ENCODE assay signal across 16 cellular contexts in the genomic region with DNA sequence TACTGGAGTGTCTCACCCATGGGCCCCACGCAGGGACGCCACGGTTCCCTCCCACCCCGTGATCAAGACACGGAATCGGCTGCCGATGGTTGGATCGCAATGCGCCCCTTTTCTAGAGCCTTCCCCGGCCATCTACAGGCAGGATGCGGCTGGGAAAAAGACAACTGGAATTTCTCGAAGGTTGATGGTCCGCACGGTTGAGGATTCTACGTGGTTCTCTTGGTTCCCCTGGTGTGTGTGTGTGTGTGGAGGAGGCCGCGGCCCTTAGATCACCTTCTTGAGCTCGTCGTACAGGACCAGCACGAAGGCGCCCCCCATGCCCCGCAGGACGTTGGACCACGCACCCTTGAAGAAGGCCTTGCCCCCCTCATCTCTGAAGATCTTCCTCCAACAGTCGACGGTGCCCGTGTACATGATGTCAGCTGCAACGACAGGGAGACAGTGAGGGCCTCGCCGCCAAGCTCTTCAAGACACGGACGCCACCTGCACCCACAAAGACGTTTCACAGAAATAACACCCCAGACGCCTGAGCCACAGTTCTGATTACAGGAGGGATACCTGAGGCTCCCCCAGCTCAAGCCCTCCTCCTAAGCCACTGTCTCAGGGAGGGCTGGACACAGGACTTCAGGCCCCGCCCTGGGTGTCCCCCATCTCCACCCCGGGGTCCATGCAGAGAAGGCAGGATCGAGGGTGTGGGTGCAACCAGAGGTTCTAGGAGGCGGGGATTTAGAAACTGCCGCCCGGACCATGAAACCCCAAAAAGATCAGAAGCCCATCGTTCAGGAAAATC. TPM values are rescaled to one million over a fixed set of nuclear protein-coding genes. Genes with fewer than 3 reads are reported as not detected.
DNase-seq lines count a peak whose midpoint lies in the region; ATAC-seq and TF ChIP-seq lines count a peak whose summit lies in the region.
"Had no signal": no experiment of that assay in that cellular context is flagged by ENCODE, and none has a peak within 500 bp of the region (broad histone marks: within the 10 kb centered on the region; RNA-seq: fewer than 3 reads in every experiment).

No MANE protein-coding gene starts in this region.

- TF ChIP-seq CTCF in PC-3 (conservative IDR thresholded peaks at IDR 0.05; ENCODE audit: low read depth, low read length), result no peak
- no peak for TF ChIP-seq CTCF in glutamatergic neuron (IDR thresholded peaks at IDR 0.05; ENCODE audit: partially characterized antibody, unreplicated experiment)

- H3K79me2 ChIP-seq in PC-3 (ENCODE audit: low read length), result peaks cover 39% of the 10 kb centered on the region

- H3K27me3 Mint-ChIP-seq in activated T-cell treated with anti-CD3 and anti-CD28 coated beads, Interleukin-2, amount 50 U/mL, for 72 hours (ENCODE audit: low read depth), result no peaks in the 10 kb centered on the region
- no peaks in the 10 kb centered on the region for H3K27me3 Mint-ChIP-seq in glutamatergic neuron (ENCODE audit: unreplicated experiment)

- no peak for ATAC-seq in activated T-cell treated with anti-CD3 and anti-CD28 coated beads, Interleukin-2, amount 50 U/mL, for 72 hours (replicated peaks in 1 of 2)
- ATAC-seq in PC-3, result no peak
- no peak for ATAC-seq in stimulated activated effector memory CD8-positive, alpha-beta T cell treated with anti-CD3 and anti-CD28 coated beads, Interleukin-12 subunit alpha, Interleukin-12 subunit beta, amount 100 ng/mL, for 72 hours
- ATAC-seq in GM18858 (IDR thresholded peaks at IDR 0.05; ENCODE audit: unreplicated experiment), result no peak

- H3K27ac ChIP-seq in PC-3 (ENCODE audit: low read length), result no peak overlapping the region

- peaks cover 6% of the 10 kb centered on the region; the same call in 1 of the 2 replicates for H3K4me1 ChIP-seq in PC-3 (ENCODE audit: insufficient read depth, low read length)

- peaks cover 57% of the 10 kb centered on the region for H3K36me3 ChIP-seq in PC-3 (ENCODE audit: low read depth, low read length)

- TSS peak; percentile 1 for BruUV-seq in PC-3 (replicated peaks; lab: Mats Ljungman, UMichigan)

- intact Hi-C loops in PC-3 (cut with micrococcal nuclease), result no loop called here

- H3K4me3 ChIP-seq in PC-3 (ENCODE audit: low read length), result no peak overlapping the region
- H3K4me3 ChIP-seq: lung had no signal

- H3K4me2 ChIP-seq in PC-3 (ENCODE audit: low read length), result no peak overlapping the region

- no peaks in the 10 kb centered on the region for H3K27me3 ChIP-seq in PC-3 (ENCODE audit: low read length)

- POLR2A ChIA-PET in PC-3 (lab: Charles Lee; ENCODE audit: unreplicated experiment), result no interaction called here

- H3F3A ChIP-seq in PC-3 (ENCODE audit: low read length, unreplicated experiment), result no peaks in the 10 kb centered on the region

- peaks cover 44% of the 10 kb centered on the region for H3K4me1 Mint-ChIP-seq in activated T-cell treated with anti-CD3 and anti-CD28 coated beads, Interleukin-2, amount 50 U/mL, for 72 hours (ENCODE audit: low read depth)
- peaks cover 4% of the 10 kb centered on the region for H3K4me1 Mint-ChIP-seq in glutamatergic neuron (ENCODE audit: low read depth, unreplicated experiment)
- peaks cover 31% of the 10 kb centered on the region for H3K4me1 Mint-ChIP-seq in stimulated activated effector memory CD8-positive, alpha-beta T cell treated with anti-CD3 and anti-CD28 coated beads, Interleukin-12 subunit alpha, Interleukin-12 subunit beta, amount 100 ng/mL, for 72 hours

- H3K9me3 Mint-ChIP-seq in activated T-cell treated with anti-CD3 and anti-CD28 coated beads, Interleukin-2, amount 50 U/mL, for 72 hours, result no peaks in the 10 kb centered on the region
- H3K9me3 Mint-ChIP-seq in glutamatergic neuron (ENCODE audit: unreplicated experiment), result peaks cover 13% of the 10 kb centered on the region
- no peaks in the 10 kb centered on the region for H3K9me3 Mint-ChIP-seq in stimulated activated effector memory CD8-positive, alpha-beta T cell treated with anti-CD3 and anti-CD28 coated beads, Interleukin-12 subunit alpha, Interleukin-12 subunit beta, amount 100 ng/mL, for 72 hours
- H3K9me3 Mint-ChIP-seq: nephron had no signal

- H2AFZ ChIP-seq in PC-3 (ENCODE audit: low read length), result no peak overlapping the region

- no peaks in the 10 kb centered on the region for H3K9me2 ChIP-seq in PC-3 (replicated peaks; ENCODE audit: low read length)

- H3K9me3 ChIP-seq in PC-3 (ENCODE audit: low read length), result no peaks in the 10 kb centered on the region

- no peak overlapping the region for H3K4me3 Mint-ChIP-seq in activated T-cell treated with anti-CD3 and anti-CD28 coated beads, Interleukin-2, amount 50 U/mL, for 72 hours
- no peak overlapping the region for H3K4me3 Mint-ChIP-seq in glutamatergic neuron (ENCODE audit: unreplicated experiment)
- no peak overlapping the region for H3K4me3 Mint-ChIP-seq in stimulated activated effector memory CD8-positive, alpha-beta T cell treated with anti-CD3 and anti-CD28 coated beads, Interleukin-12 subunit alpha, Interleukin-12 subunit beta, amount 100 ng/mL, for 72 hours

- H4K20me1 ChIP-seq in PC-3 (ENCODE audit: low read length), result peaks cover 65% of the 10 kb centered on the region

- no peak for DNase-seq in activated T-cell treated with anti-CD3 and anti-CD28 coated beads, Interleukin-2, amount 50 U/mL, for 72 hours
- DNase-seq in activated T-cell treated with anti-CD3 and anti-CD28 coated beads for 4 hours (no peak), PC-3 (no peak), glutamatergic neuron (peak; percentile 8), SW480 (ENCODE audit: low spot score) (no peak), NOMO-1 (lab: John Stamatoyannopoulos, UW; ENCODE audit: unreplicated experiment in 2 of 2) (no peak)
- peak in 1 of 2 donors; percentile 50 for DNase-seq in stimulated activated effector memory CD8-positive, alpha-beta T cell treated with anti-CD3 and anti-CD28 coated beads, Interleukin-12 subunit alpha, Interleukin-12 subunit beta, amount 100 ng/mL, for 72 hours (ENCODE audit: low spot score in 2 of 2)
- DNase-seq: COR-L47; dermis blood vessel endothelial cell; KBM-7; NCI-H1417; NCI-H226; stimulated activated naive CD4-positive, alpha-beta T cell had no signal

- H3K36me3 Mint-ChIP-seq in activated T-cell treated with anti-CD3 and anti-CD28 coated beads, Interleukin-2, amount 50 U/mL, for 72 hours (ENCODE audit: insufficient read depth in 2 of 2), result peaks cover 17 to 41% of the 10 kb centered on the region in 2 donors
- H3K36me3 Mint-ChIP-seq in glutamatergic neuron (ENCODE audit: unreplicated experiment), result peaks cover 6% of the 10 kb centered on the region
- peaks cover 100% of the 10 kb centered on the region for H3K36me3 Mint-ChIP-seq in stimulated activated effector memory CD8-positive, alpha-beta T cell treated with anti-CD3 and anti-CD28 coated beads, Interleukin-12 subunit alpha, Interleukin-12 subunit beta, amount 100 ng/mL, for 72 hours

- peak overlapping the region; percentile 28 for H3K27ac Mint-ChIP-seq in activated T-cell treated with anti-CD3 and anti-CD28 coated beads, Interleukin-2, amount 50 U/mL, for 72 hours
- H3K27ac Mint-ChIP-seq in glutamatergic neuron (ENCODE audit: unreplicated experiment), result peak overlapping the region; percentile 48
- peak overlapping the region; percentile 83 for H3K27ac Mint-ChIP-seq in stimulated activated effector memory CD8-positive, alpha-beta T cell treated with anti-CD3 and anti-CD28 coated beads, Interleukin-12 subunit alpha, Interleukin-12 subunit beta, amount 100 ng/mL, for 72 hours
- H3K27ac Mint-ChIP-seq: nephron had no signal

- CTCF ChIA-PET in PC-3 (lab: Charles Lee), result no interaction called here

- H3K9ac ChIP-seq in PC-3 (ENCODE audit: low read length), result no peak overlapping the region

RNA-seq across cellular contexts. Expression of gene SLC25A6, which starts 5.4 kb away (rescaled TPM):
- 100 to 1,000 TPM; 402 to 411 TPM for total RNA-seq in activated T-cell treated with anti-CD3 and anti-CD28 coated beads, Interleukin-2, amount 50 U/mL, for 72 hours
- total RNA-seq in PC-3 (2014; rRNA removed) (169 and 178 TPM in 2 replicates), glutamatergic neuron (ENCODE audit: unreplicated experiment) (411 TPM)

RNA-seq across cellular contexts. Expression of gene IL3RA, which starts 49.9 kb away (rescaled TPM):
- total RNA-seq in activated T-cell treated with anti-CD3 and anti-CD28 coated beads, Interleukin-2, amount 50 U/mL, for 72 hours, result 1 to 10 TPM; 1.5 to 7.5 TPM
- total RNA-seq in PC-3 (2014; rRNA removed) (not detected in 2 replicates), glutamatergic neuron (ENCODE audit: unreplicated experiment) (not detected)

Comparison
In these comparisons a context has a peak if more than half of its experiments do, and no peak if none do; other contexts are left out.
1. H3K27ac Mint-ChIP-seq: peak in every context shown above with its lines; median percentile 83 in stimulated activated effector memory CD8-positive, alpha-beta T cell treated with anti-CD3 and anti-CD28 coated beads, Interleukin-12 subunit alpha, Interleukin-12 subunit beta, amount 100 ng/mL, for 72 hours; 48 in glutamatergic neuron; 28 in activated T-cell treated with anti-CD3 and anti-CD28 coated beads, Interleukin-2, amount 50 U/mL, for 72 hours.